ENCODE assay signal across 11 cellular contexts in the genomic region with DNA sequence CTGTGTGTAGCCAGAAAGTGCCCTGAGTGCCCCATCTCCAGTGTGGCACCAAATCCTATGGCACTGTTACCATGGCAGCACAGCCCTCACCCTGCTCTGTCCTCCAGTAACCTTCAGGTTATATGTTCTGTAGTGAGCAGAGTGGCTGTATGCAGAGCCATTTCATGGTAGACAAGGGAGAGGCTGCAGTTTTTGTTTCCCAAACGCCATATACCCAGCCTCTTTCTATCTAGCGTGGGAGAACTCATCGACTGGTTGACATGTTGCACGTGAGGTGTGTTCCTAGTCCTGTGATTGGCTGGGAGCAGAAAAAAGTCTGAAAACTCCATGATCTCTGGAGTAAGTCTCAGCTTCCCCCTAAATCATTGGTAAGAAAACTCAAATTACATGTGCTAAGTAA. TPM values are rescaled to one million over a fixed set of nuclear protein-coding genes. Genes with fewer than 3 reads are reported as not detected.
DNase-seq lines count a peak whose midpoint lies in the region; ATAC-seq, FAIRE-seq and TF ChIP-seq lines count a peak whose summit lies in the region.
"Had no signal": no experiment of that assay in that cellular context is flagged by ENCODE, and none has a peak within 500 bp of the region (broad histone marks: within the 10 kb centered on the region; RNA-seq: fewer than 3 reads in every experiment).

No MANE protein-coding gene starts in this region.

- TF ChIP-seq CTCF in GM12878 (IDR thresholded peaks at IDR 0.05 in 2 of 3, conservative IDR thresholded peaks at IDR 0.05 in 1 of 3; ENCODE audit: control insufficient read depth in 2 of 3, extremely low read depth in 1 of 3, insufficient read depth in 1 of 3, low read depth in 3 of 3, low read length in 3 of 3): no peak

- peaks cover 1% of the 10 kb centered on the region; the same call in 2 of the 3 replicates for H3K9me3 ChIP-seq in GM12878 (replicated peaks; ENCODE audit: control insufficient read depth, insufficient read depth, low read length)
- H3K9me3 ChIP-seq: sigmoid colon had no signal

- peak; percentile 66 for ATAC-seq in GM12878
- ATAC-seq in stimulated activated effector memory CD8-positive, alpha-beta T cell treated with anti-CD3 and anti-CD28 coated beads, Interleukin-12 subunit alpha, Interleukin-12 subunit beta, amount 100 ng/mL, for 72 hours: peak; percentile 4
- ATAC-seq in HG02970 (IDR thresholded peaks at IDR 0.05; ENCODE audit: low FRiP score, unreplicated experiment): no peak

- peak overlapping the region; percentile 98 for H3K27ac ChIP-seq in GM12878 (ENCODE audit: control insufficient read depth, insufficient read depth)
- H3K27ac ChIP-seq: sigmoid colon had no signal

- no TSS peak for BruUV-seq in GM12878 (replicated peaks; lab: Mats Ljungman, UMichigan)

- H4K20me1 ChIP-seq in GM12878 (ENCODE audit: control insufficient read depth, insufficient read depth): peaks cover 2% of the 10 kb centered on the region; the same call in 1 of the 2 replicates

- peak; percentile 42; the same call in 1 of the 2 replicates for TF ChIP-seq POLR2A in GM12878 (IDR thresholded peaks at IDR 0.05; ENCODE audit: low read depth, low read length)

- in situ Hi-C loops in GM12878 (cut with MboI) (no loop called here), ACHN (cut with HindIII; ENCODE audit: low pct_ligation_motif_present, low pct_unique_long_range_greater_than_20kb, low sequenced_read_pairs) (no loop called here)

- RAD21 ChIA-PET in GM12878 (lab: Charles Lee; ENCODE audit: unreplicated experiment): interaction anchor here (0.9 to 5.4 kb wide), 5 partner anchors 12 to 211 kb away, joined by 3 to 35 read pairs (median 10); partner anchors contain the start of gene SPICE1

- peak overlapping the region; percentile 26 for H3K27ac Mint-ChIP-seq in activated CD4-positive, alpha-beta T cell treated with anti-CD3 and anti-CD28 coated beads, Interleukin-2, amount 10 ng/mL, durations not matched to agents 24 days and 14 days
- H3K27ac Mint-ChIP-seq in stimulated activated effector memory CD8-positive, alpha-beta T cell treated with anti-CD3 and anti-CD28 coated beads, Interleukin-12 subunit alpha, Interleukin-12 subunit beta, amount 100 ng/mL, for 72 hours: peak overlapping the region; percentile 96

- POLR2A ChIA-PET in GM12878 (lab: Charles Lee): interaction anchor here (0.6 to 3.0 kb wide), 5 partner anchors 12 to 231 kb away, joined by 3 to 19 read pairs (median 4); partner anchors contain the start of gene SPICE1

- CTCF ChIA-PET in GM12878 (lab: Yijun Ruan, JAX): interaction anchor here (0.6 to 5.1 kb wide), 10 partner anchors 13 to 476 kb away, joined by 3 to 74 read pairs (median 9); partner anchors contain the start of gene NAA50

- intact Hi-C loops in activated CD4-positive, alpha-beta T cell treated with anti-CD3 and anti-CD28 coated beads, Interleukin-2, amount 10 ng/mL, durations not matched to agents 24 days and 14 days (cut with micrococcal nuclease): loop anchor here (5.0 to 10.0 kb wide), 2 partner anchors 517 to 520 kb away; partner anchors contain the start of genes CCDC191 and QTRT2
- intact Hi-C loops in GM12878 (cut with micrococcal nuclease; ENCODE audit: unreplicated experiment): loop anchor here (10.0 kb wide), 1 partner anchor 300 kb away; the partner anchor contains the start of gene GRAMD1C

- no peaks in the 10 kb centered on the region for H3K27me3 ChIP-seq in GM12878 (replicated peaks in 1 of 2; ENCODE audit: control insufficient read depth in 2 of 2, insufficient read depth in 2 of 2, low read length in 1 of 2)

- H3K27me3 Mint-ChIP-seq in activated CD4-positive, alpha-beta T cell treated with anti-CD3 and anti-CD28 coated beads, Interleukin-2, amount 10 ng/mL, durations not matched to agents 24 days and 14 days: peaks cover 4% of the 10 kb centered on the region

- SMC1A ChIA-PET in GM12878 (lab: Charles Lee; ENCODE audit: uncharacterized antibody, unreplicated experiment): interaction anchor here (0.8 to 3.0 kb wide), 8 partner anchors 13 to 217 kb away, joined by 3 to 23 read pairs (median 4); partner anchors contain the start of gene SPICE1

- peaks cover 74% of the 10 kb centered on the region for H3K79me2 ChIP-seq in GM12878 (ENCODE audit: control insufficient read depth, insufficient read depth, low read length)

- no peaks in the 10 kb centered on the region for H3K9me3 Mint-ChIP-seq in activated CD4-positive, alpha-beta T cell treated with anti-CD3 and anti-CD28 coated beads, Interleukin-2, amount 10 ng/mL, durations not matched to agents 24 days and 14 days
- H3K9me3 Mint-ChIP-seq in stimulated activated effector memory CD8-positive, alpha-beta T cell treated with anti-CD3 and anti-CD28 coated beads, Interleukin-12 subunit alpha, Interleukin-12 subunit beta, amount 100 ng/mL, for 72 hours: no peaks in the 10 kb centered on the region

- peaks cover 7% of the 10 kb centered on the region for H3K36me3 Mint-ChIP-seq in activated CD4-positive, alpha-beta T cell treated with anti-CD3 and anti-CD28 coated beads, Interleukin-2, amount 10 ng/mL, durations not matched to agents 24 days and 14 days (ENCODE audit: low read depth)
- peaks cover 13% of the 10 kb centered on the region for H3K36me3 Mint-ChIP-seq in stimulated activated effector memory CD8-positive, alpha-beta T cell treated with anti-CD3 and anti-CD28 coated beads, Interleukin-12 subunit alpha, Interleukin-12 subunit beta, amount 100 ng/mL, for 72 hours

- TF ChIP-seq EP300 in GM12878 (IDR thresholded peaks at IDR 0.05; ENCODE audit: borderline replicate concordance in 1 of 2, control insufficient read depth in 1 of 2, low read depth in 2 of 2, low read length in 2 of 2): no peak

- H3K36me3 ChIP-seq in GM12878 (ENCODE audit: control insufficient read depth in 2 of 2, insufficient read depth in 2 of 2, low read length in 1 of 2): peaks cover 0 to 12% of the 10 kb centered on the region in 2 experiments; a peak in 3 of 4 replicates
- H3K36me3 ChIP-seq: sigmoid colon had no signal

- peak overlapping the region; percentile 93 for H3K4me2 ChIP-seq in GM12878 (ENCODE audit: control insufficient read depth, insufficient read depth)

- peaks cover 38% of the 10 kb centered on the region for H3K4me1 Mint-ChIP-seq in activated CD4-positive, alpha-beta T cell treated with anti-CD3 and anti-CD28 coated beads, Interleukin-2, amount 10 ng/mL, durations not matched to agents 24 days and 14 days
- peaks cover 45% of the 10 kb centered on the region for H3K4me1 Mint-ChIP-seq in stimulated activated effector memory CD8-positive, alpha-beta T cell treated with anti-CD3 and anti-CD28 coated beads, Interleukin-12 subunit alpha, Interleukin-12 subunit beta, amount 100 ng/mL, for 72 hours

- WGBS in GM12878 (ENCODE audit: insufficient coverage, insufficient replicate concordance, low lambda C conversion rate, missing lambda C conversion rate): 96% methylated on average over 4 of the region's 4 CpGs

- H3K4me1 ChIP-seq in GM12878 (ENCODE audit: control insufficient read depth, insufficient read depth, low read length): peaks cover 6% of the 10 kb centered on the region

- no peak for TF ChIP-seq RAD21 in GM12878 (IDR thresholded peaks at IDR 0.05; ENCODE audit: insufficient read depth, low read depth, low read length)

- H3K4me3 ChIP-seq in GM12878: peak overlapping the region; percentile 97

- H3K4me3 Mint-ChIP-seq in activated CD4-positive, alpha-beta T cell treated with anti-CD3 and anti-CD28 coated beads, Interleukin-2, amount 10 ng/mL, durations not matched to agents 24 days and 14 days: peak overlapping the region; percentile 91
- peak overlapping the region; percentile 99 for H3K4me3 Mint-ChIP-seq in stimulated activated effector memory CD8-positive, alpha-beta T cell treated with anti-CD3 and anti-CD28 coated beads, Interleukin-12 subunit alpha, Interleukin-12 subunit beta, amount 100 ng/mL, for 72 hours

- peak; percentile 62 for FAIRE-seq in GM12878 (lab: Jason Lieb, UNC)

- peak overlapping the region; percentile 95 for H3K9ac ChIP-seq in GM12878 (ENCODE audit: control insufficient read depth, insufficient read depth, low read length)

- DNase-seq in activated CD4-positive, alpha-beta T cell treated with anti-CD3 and anti-CD28 coated beads, Interleukin-2, amount 10 ng/mL, durations not matched to agents 24 days and 14 days: peak; percentile 72
- DNase-seq in activated CD4-positive, alpha-beta T cell treated with anti-CD3 and anti-CD28 coated beads, Interleukin-2, amount 50 U/mL, for 1 hour: no peak
- DNase-seq in NCI-H69 (lab: John Stamatoyannopoulos, UW) (peak; percentile 3), GM12878 (ENCODE audit: low read depth, low spot score) (no peak), ACHN (no peak), LoVo (ENCODE audit: low spot score) (no peak)
- no peak for DNase-seq in stimulated activated effector memory CD8-positive, alpha-beta T cell treated with anti-CD3 and anti-CD28 coated beads, Interleukin-12 subunit alpha, Interleukin-12 subunit beta, amount 100 ng/mL, for 72 hours (ENCODE audit: low spot score in 2 of 2)
- DNase-seq: NCI-H2171 treated with DMSO at 0.1 percent for 48 hours; sigmoid colon; stimulated activated CD8-positive, alpha-beta memory T cell treated with anti-CD3 and anti-CD28 coated beads, Interleukin-4, amount 100 ng/mL, for 48 hours had no signal

- no peak overlapping the region for H2AFZ ChIP-seq in GM12878 (ENCODE audit: control insufficient read depth, low read depth, low read length)

RNA-seq across cellular contexts. Expression of gene SIDT1, which starts 2.0 kb away (rescaled TPM):
- 8.5 and 11.5 TPM in 2 replicates for total RNA-seq in activated CD4-positive, alpha-beta T cell treated with anti-CD3 and anti-CD28 coated beads, Interleukin-2, amount 10 ng/mL, durations not matched to agents 24 days and 14 days
- total RNA-seq in GM12878 (2013; cell fraction: nucleolus; rRNA removed): 667 and 679 TPM in 2 replicates
- total RNA-seq in GM12878 (2014; rRNA removed) (42.2 and 44.7 TPM in 2 replicates), GM12878 (2014; rRNA removed; fragmentation: Illumina TruSeq; extraction: Trizol) (27.5 and 32.2 TPM in 2 replicates), GM12878 (2021) (24.6 and 26.8 TPM in 2 replicates)
- polyA plus RNA-seq in GM12878 (2011; ENCODE audit: low read depth): 17.2 TPM
- polyA plus RNA-seq in GM12878 (2011; rRNA removed) (36.8 and 45.0 TPM in 2 replicates), GM12878 (2014; fragmentation: Illumina TruSeq; extraction: Trizol) (26.5 and 29.9 TPM in 2 replicates), GM12878 (2014; fragmentation: Nextera tagmentation; extraction: Ambion mirVana) (1 to 10 TPM; 3.0 to 3.2 TPM), GM12878 (2014; rRNA removed) (25.5 and 27.5 TPM in 2 replicates), GM12878 (2016; fragmentation: Nextera tagmentation; extraction: Ambion mirVana) (10 to 100 TPM; 23.8 to 24.7 TPM)
- polyA plus RNA-seq in GM12878 (2011; cell fraction: cytosol; rRNA removed): 27.5 and 28.7 TPM in 2 replicates
- polyA plus RNA-seq in GM12878 (2011; cell fraction: nucleus; rRNA removed): 120 and 135 TPM in 2 replicates
- 22.2 and 26.2 TPM in 2 replicates for polyA plus RNA-seq in GM12878 (2012)
- polyA minus RNA-seq in GM12878 (2011; rRNA and poly(A)+ RNA removed): 157 and 188 TPM in 2 replicates
- polyA minus RNA-seq in GM12878 (2011; cell fraction: cytosol; rRNA and poly(A)+ RNA removed): 12.3 and 23.4 TPM in 2 replicates
- 188 and 316 TPM in 2 replicates for polyA minus RNA-seq in GM12878 (2011; cell fraction: nucleus; rRNA and poly(A)+ RNA removed)

RNA-seq across cellular contexts. Expression of gene SPICE1, which starts 19.4 kb away (rescaled TPM):
- total RNA-seq in activated CD4-positive, alpha-beta T cell treated with anti-CD3 and anti-CD28 coated beads, Interleukin-2, amount 10 ng/mL, durations not matched to agents 24 days and 14 days: 21.2 and 23.6 TPM in 2 replicates
- 103 and 106 TPM in 2 replicates for total RNA-seq in GM12878 (2013; cell fraction: nucleolus; rRNA removed)
- total RNA-seq in GM12878 (2014; rRNA removed): 7.9 and 8.1 TPM in 2 replicates
- 12.2 and 13.6 TPM in 2 replicates for total RNA-seq in GM12878 (2014; rRNA removed; fragmentation: Illumina TruSeq; extraction: Trizol)
- total RNA-seq in GM12878 (2021): 10.9 and 11.3 TPM in 2 replicates
- polyA plus RNA-seq in GM12878 (2011; ENCODE audit: low read depth): 1.8 TPM
- polyA plus RNA-seq in GM12878 (2011; rRNA removed): 5.4 and 7.5 TPM in 2 replicates
- polyA plus RNA-seq in GM12878 (2011; cell fraction: cytosol; rRNA removed): 2.7 and 2.9 TPM in 2 replicates
- 10.6 and 12.4 TPM in 2 replicates for polyA plus RNA-seq in GM12878 (2011; cell fraction: nucleus; rRNA removed)
- 4.1 and 4.8 TPM in 2 replicates for polyA plus RNA-seq in GM12878 (2012)
- 5.7 and 13.0 TPM in 2 replicates for polyA plus RNA-seq in GM12878 (2014; fragmentation: Illumina TruSeq; extraction: Trizol)
- 1 to 10 TPM; 2.0 to 2.7 TPM for polyA plus RNA-seq in GM12878 (2014; fragmentation: Nextera tagmentation; extraction: Ambion mirVana)
- polyA plus RNA-seq in GM12878 (2014; rRNA removed): 3.5 and 8.9 TPM in 2 replicates
- 10 to 100 TPM; 10.1 to 13.9 TPM for polyA plus RNA-seq in GM12878 (2016; fragmentation: Nextera tagmentation; extraction: Ambion mirVana)
- polyA minus RNA-seq in GM12878 (2011; rRNA and poly(A)+ RNA removed): 8.4 and 12.2 TPM in 2 replicates
- 2.1 and 2.2 TPM in 2 replicates for polyA minus RNA-seq in GM12878 (2011; cell fraction: cytosol; rRNA and poly(A)+ RNA removed)
- polyA minus RNA-seq in GM12878 (2011; cell fraction: nucleus; rRNA and poly(A)+ RNA removed): 19.9 and 32.4 TPM in 2 replicates

Comparison
In these comparisons a context has a peak if more than half of its experiments do, and no peak if none do; other contexts are left out.
1. DNase-seq: peak in activated CD4-positive, alpha-beta T cell treated with anti-CD3 and anti-CD28 coated beads, Interleukin-2, amount 10 ng/mL, durations not matched to agents 24 days and 14 days (single experiment) and NCI-H69 (single experiment); none in activated CD4-positive, alpha-beta T cell treated with anti-CD3 and anti-CD28 coated beads, Interleukin-2, amount 50 U/mL, for 1 hour (single experiment), GM12878 (single experiment), stimulated activated effector memory CD8-positive, alpha-beta T cell treated with anti-CD3 and anti-CD28 coated beads, Interleukin-12 subunit alpha, Interleukin-12 subunit beta, amount 100 ng/mL, for 72 hours (0 of 2), ACHN (single experiment) and LoVo (single experiment).